In genomic region chr7:116810267-116811116, GRCh38 we compare ENCODE assay signal across 14 cellular contexts. TPM values are rescaled to one million over a fixed set of nuclear protein-coding genes. Genes with fewer than 3 reads are reported as not detected.
DNase-seq lines count a peak whose midpoint lies in the region; ATAC-seq and TF ChIP-seq lines count a peak whose summit lies in the region.
"Had no signal": no experiment of that assay in that cellular context is flagged by ENCODE, and none has a peak within 500 bp of the region (broad histone marks: within the 10 kb centered on the region; RNA-seq: fewer than 3 reads in every experiment).

No MANE protein-coding gene starts in this region.

- peaks cover 11% of the 10 kb centered on the region for H3K4me1 Mint-ChIP-seq in neural progenitor cell

- no peak for ATAC-seq in HG02938 (IDR thresholded peaks at IDR 0.05; ENCODE audit: unreplicated experiment)

- no peaks in the 10 kb centered on the region for H3K27me3 Mint-ChIP-seq in neural progenitor cell (ENCODE audit: insufficient read depth, low read depth)
- H3K27me3 Mint-ChIP-seq: dendritic cell treated with granulocyte-macrophage colony-stimulating factor and Interleukin-4, amounts not matched to agents 40 ng/mL and 50 ng/mL, for 4 days had no signal

- no peak overlapping the region for H3K27ac Mint-ChIP-seq in neural progenitor cell
- H3K27ac Mint-ChIP-seq: activated CD8-positive, alpha-beta T cell treated with anti-CD3 and anti-CD28 coated beads, Interleukin-2, amount 10 ng/mL, durations not matched to agents 7 days and 5 days; dendritic cell treated with granulocyte-macrophage colony-stimulating factor and Interleukin-4, amounts not matched to agents 40 ng/mL and 50 ng/mL, for 4 days had no signal

- H3K9me3 ChIP-seq in neural progenitor cell (ENCODE audit: low read depth), result no peaks in the 10 kb centered on the region
- H3K9me3 ChIP-seq: right atrium auricular region, tibial nerve had no signal

- no peaks in the 10 kb centered on the region for H3K4me1 ChIP-seq in neural progenitor cell
- H3K4me1 ChIP-seq: right atrium auricular region had no signal

- H3K9ac ChIP-seq in neural progenitor cell, result no peak overlapping the region

- TF ChIP-seq CTCF in fibroblast of mammary gland (conservative IDR thresholded peaks at IDR 0.05; ENCODE audit: control insufficient read depth, insufficient read depth, low read depth, low read length) (no peak), neural progenitor cell (IDR thresholded peaks at IDR 0.05) (no peak)

- H4K20me1 ChIP-seq in neural progenitor cell (ENCODE audit: low read depth), result no peaks in the 10 kb centered on the region

- H3K36me3 Mint-ChIP-seq in neural progenitor cell, result no peaks in the 10 kb centered on the region

- H3K9me3 Mint-ChIP-seq in neural progenitor cell, result no peaks in the 10 kb centered on the region
- H3K9me3 Mint-ChIP-seq: dendritic cell treated with granulocyte-macrophage colony-stimulating factor and Interleukin-4, amounts not matched to agents 40 ng/mL and 50 ng/mL, for 4 days had no signal

- no peaks in the 10 kb centered on the region for H3K27me3 ChIP-seq in neural progenitor cell
- H3K27me3 ChIP-seq: right atrium auricular region, tibial nerve had no signal

- no peaks in the 10 kb centered on the region for H3K79me2 ChIP-seq in neural progenitor cell (ENCODE audit: low read depth)

- H3K36me3 ChIP-seq in neural progenitor cell, result no peaks in the 10 kb centered on the region
- H3K36me3 ChIP-seq: right atrium auricular region, tibial nerve had no signal

- DNase-seq in EH (ENCODE audit: low read depth) (peak; percentile 51), NCI-H526 treated with DMSO at 0.1 percent for 48 hours (lab: John Stamatoyannopoulos, UW) (peak; percentile 97), fibroblast of mammary gland (ENCODE audit: low read depth) (peak; percentile 29), retina (peak; percentile 15), neural progenitor cell (ENCODE audit: low spot score) (no peak)
- DNase-seq in NK-92 treated with Interleukin-12 subunit alpha and Interleukin-12 subunit beta, amount 100 ng/mL, for 24 hours (lab: John Stamatoyannopoulos, UW), result no peak
- no peak for DNase-seq in stimulated activated CD4-positive, alpha-beta T cell treated with anti-CD3 and anti-CD28 coated beads, Interleukin-12 subunit alpha, Interleukin-12 subunit beta, amount 100 ng/mL, for 4 hours
- DNase-seq: activated naive CD4-positive, alpha-beta T cell treated with anti-CD3 and anti-CD28 coated beads, Interleukin-2, amount 50 U/mL, for 16 hours; glutamatergic neuron had no signal

- H3K4me3 Mint-ChIP-seq in neural progenitor cell, result no peak overlapping the region
- H3K4me3 Mint-ChIP-seq: activated CD8-positive, alpha-beta T cell treated with anti-CD3 and anti-CD28 coated beads, Interleukin-2, amount 10 ng/mL, durations not matched to agents 7 days and 5 days; dendritic cell treated with granulocyte-macrophage colony-stimulating factor and Interleukin-4, amounts not matched to agents 40 ng/mL and 50 ng/mL, for 4 days had no signal

- H3K4me2 ChIP-seq in neural progenitor cell, result no peak overlapping the region

- H3K27ac ChIP-seq in neural progenitor cell, result no peak overlapping the region
- H3K27ac ChIP-seq: right atrium auricular region, tibial nerve had no signal

- no peak overlapping the region for H2AFZ ChIP-seq in neural progenitor cell (replicated peaks)

- no peaks in the 10 kb centered on the region for H3F3A ChIP-seq in neural progenitor cell (ENCODE audit: low read depth)

- no peak overlapping the region for H3K4me3 ChIP-seq in fibroblast of mammary gland (ENCODE audit: control insufficient read depth, low read depth, low read length)
- no peak overlapping the region for H3K4me3 ChIP-seq in neural progenitor cell
- H3K4me3 ChIP-seq: right atrium auricular region, tibial nerve had no signal

RNA-seq across cellular contexts. Expression of gene CAPZA2, which starts 51.9 kb away (rescaled TPM):
- 102 and 210 TPM in 2 replicates for total RNA-seq in neural progenitor cell (ENCODE audit: low replicate concordance)

Comparison
In these comparisons a context has a peak if more than half of its experiments do, and no peak if none do; other contexts are left out.
1. DNase-seq: peak in EH (single experiment), NCI-H526 treated with DMSO at 0.1 percent for 48 hours (single experiment), fibroblast of mammary gland (single experiment) and retina (single experiment); none in NK-92 treated with Interleukin-12 subunit alpha and Interleukin-12 subunit beta, amount 100 ng/mL, for 24 hours (single experiment), neural progenitor cell (single experiment) and stimulated activated CD4-positive, alpha-beta T cell treated with anti-CD3 and anti-CD28 coated beads, Interleukin-12 subunit alpha, Interleukin-12 subunit beta, amount 100 ng/mL, for 4 hours (single experiment).